Comparison of ENCODE assay signal across 14 cellular contexts in genomic region chr7:158695056-158695455, GRCh38.
"Had no signal": no experiment of that assay in that cellular context is flagged by ENCODE, and none has a peak within 500 bp of the region (broad histone marks: within the 10 kb centered on the region; RNA-seq: fewer than 3 reads in every experiment).

No MANE protein-coding gene starts in this region.

- H3K9me3 ChIP-seq: colonic mucosa, heart left ventricle, mucosa of descending colon, stomach, suprapubic skin, tibial nerve had no signal

- H3K9me3 Mint-ChIP-seq: activated naive CD4-positive, alpha-beta T cell treated with anti-CD3 and anti-CD28 coated beads for 36 hours; activated naive CD8-positive, alpha-beta T cell treated with anti-CD3 and anti-CD28 coated beads, Interleukin-2, amount 10 ng/mL, durations not matched to agents 7 days and 5 days had no signal

- H3K27ac Mint-ChIP-seq: activated naive CD4-positive, alpha-beta T cell treated with anti-CD3 and anti-CD28 coated beads for 36 hours had no signal

- H3K4me1 ChIP-seq: colonic mucosa, parathyroid adenoma had no signal

- H3K4me3 ChIP-seq: colonic mucosa, heart left ventricle, mucosa of descending colon, stomach, suprapubic skin, tibial nerve had no signal

- H3K36me3 ChIP-seq: colonic mucosa had no signal

- H3K27me3 Mint-ChIP-seq: activated naive CD8-positive, alpha-beta T cell treated with anti-CD3 and anti-CD28 coated beads, Interleukin-2, amount 10 ng/mL, durations not matched to agents 7 days and 5 days had no signal

- H3K27ac ChIP-seq: colonic mucosa, heart left ventricle, parathyroid adenoma, suprapubic skin, tibial nerve, WERI-Rb-1 had no signal

- H3K9ac ChIP-seq: parathyroid adenoma had no signal

- H3K27me3 ChIP-seq: colonic mucosa, heart left ventricle, stomach, suprapubic skin, tibial nerve had no signal

- H3K4me3 Mint-ChIP-seq: activated naive CD4-positive, alpha-beta T cell treated with anti-CD3 and anti-CD28 coated beads for 36 hours; activated naive CD8-positive, alpha-beta T cell treated with anti-CD3 and anti-CD28 coated beads, Interleukin-2, amount 10 ng/mL, durations not matched to agents 7 days and 5 days had no signal

- DNase-seq: activated naive CD4-positive, alpha-beta T cell treated with anti-CD3 and anti-CD28 coated beads for 36 hours; activated naive CD8-positive, alpha-beta T cell treated with anti-CD3 and anti-CD28 coated beads, Interleukin-2, amount 10 ng/mL, durations not matched to agents 7 days and 5 days; amniotic stem cell; colonic mucosa; heart left ventricle; left colon; mesenchymal stem cell; mucosa of descending colon; stimulated activated CD4-positive, alpha-beta T cell treated with anti-CD3 and anti-CD28 coated beads, Interleukin-12 subunit alpha, Interleukin-12 subunit beta, amount 100 ng/mL, for 4 hours; stomach; WERI-Rb-1 had no signal
